1 cellular context compared by ENCODE assay signal in genomic region chr2:127874378-127875271, GRCh38.
TF ChIP-seq lines count a peak whose summit lies in the region.

No MANE protein-coding gene starts in this region.

TF ChIP-seq in endothelial cell of umbilical vein, 7 proteins besides CTCF, POLR2A, EP300 and RAD21:
- TF ChIP-seq MAX (IDR thresholded peaks at IDR 0.05; ENCODE audit: insufficient read depth, insufficient read length) (no peak), EZH2 (IDR thresholded peaks at IDR 0.05; ENCODE audit: borderline replicate concordance, low read depth, low read length, severe bottlenecking) (no peak)
